ENCODE assay signal across 16 cellular contexts in the genomic region with DNA sequence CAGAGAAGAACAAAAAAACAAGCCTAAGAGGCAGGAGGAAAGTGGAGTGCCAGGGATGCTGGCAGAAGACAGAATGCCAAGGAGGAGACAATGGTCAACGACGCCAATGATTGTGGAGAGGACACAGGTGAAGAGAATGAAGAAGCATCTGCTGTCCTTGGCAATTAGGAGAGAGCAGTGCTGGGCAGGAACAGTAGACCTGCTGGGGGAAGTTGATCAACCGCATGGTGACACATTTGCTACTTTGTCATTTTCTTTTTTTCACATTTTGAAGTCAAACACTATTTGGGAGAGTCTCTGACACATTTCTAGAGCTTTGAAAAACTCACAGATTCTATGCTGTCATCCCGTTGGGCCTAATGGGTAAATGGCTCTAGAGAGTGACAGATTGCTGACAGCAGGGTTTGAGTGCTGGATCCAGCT. TPM values are rescaled to one million over a fixed set of nuclear protein-coding genes. Genes with fewer than 3 reads are reported as not detected.
A peak's percentile ranks its signal among the peaks of the same experiment; 100 is the strongest.
DNase-seq lines count a peak whose midpoint lies in the region; ATAC-seq, FAIRE-seq and TF ChIP-seq lines count a peak whose summit lies in the region.
"Had no signal": no experiment of that assay in that cellular context is flagged by ENCODE, and none has a peak within 500 bp of the region (broad histone marks: within the 10 kb centered on the region; RNA-seq: fewer than 3 reads in every experiment).

No MANE protein-coding gene starts in this region.

- no peak overlapping the region for H3K56ac ChIP-seq in H1 (replicated peaks; ENCODE audit: insufficient read length, low read depth, low read length)

- DNase-seq in GM13977 (ENCODE audit: low spot score): peak; percentile 71
- DNase-seq in H1 (ENCODE audit: low read depth in 1 of 2, low spot score in 2 of 2): no peak
- no peak for DNase-seq in smooth muscle cell (lab: John Stamatoyannopoulos, UW; ENCODE audit: unreplicated experiment)
- no peak for DNase-seq in COLO829 (ENCODE audit: low spot score)
- DNase-seq in 8988T: no peak
- DNase-seq in ureter (ENCODE audit: low spot score): no peak
- DNase-seq: COR-L47, heart left ventricle, NCI-H1048, NCI-H2227 treated with DMSO at 0.1 percent for 48 hours, transverse colon had no signal

- H3K36me3 ChIP-seq in H1 (ENCODE audit: control insufficient read depth in 2 of 4, insufficient read depth in 4 of 4, low read length in 3 of 4) (no peaks in the 10 kb centered on the region), smooth muscle cell (ENCODE audit: low read depth) (no peaks in the 10 kb centered on the region)
- H3K36me3 ChIP-seq: ascending aorta, heart left ventricle, neural progenitor cell, transverse colon had no signal

- H3K27ac ChIP-seq in H1 (ENCODE audit: low read depth, low read length) (no peak overlapping the region), smooth muscle cell (ENCODE audit: low read depth) (no peak overlapping the region)
- H3K27ac ChIP-seq: ascending aorta, neural progenitor cell, transverse colon had no signal

- no peak for TF ChIP-seq POLR2A in H1 (IDR thresholded peaks at IDR 0.05; ENCODE audit: control extremely low read depth in 1 of 2, low read depth in 2 of 2, low read length in 2 of 2)

- no peak overlapping the region for H3K23ac ChIP-seq in H1 (ENCODE audit: insufficient read length)

- H2BK12ac ChIP-seq in H1 (ENCODE audit: low read depth, low read length): 0 out of 2 replicates have a peak overlapping the region, but pooled peaks have one; percentile 9

- no peak for TF ChIP-seq CTCF in GM13977 (IDR thresholded peaks at IDR 0.05; ENCODE audit: extremely low read depth, insufficient read depth, missing control alignments)
- TF ChIP-seq CTCF in H1 (IDR thresholded peaks at IDR 0.05; ENCODE audit: control extremely low read depth in 1 of 3, insufficient read depth in 1 of 3, low read depth in 1 of 3, low read length in 3 of 3): no peak
- TF ChIP-seq CTCF in smooth muscle cell (IDR thresholded peaks at IDR 0.05; ENCODE audit: borderline replicate concordance, insufficient read depth, poor library complexity, severe bottlenecking): no peak

- no peak overlapping the region for H2BK5ac ChIP-seq in H1 (ENCODE audit: low read depth, low read length)

- H3K4me3 ChIP-seq in H1 (ENCODE audit: extremely low read depth in 1 of 4, insufficient read depth in 2 of 4, low read depth in 3 of 4, low read length in 4 of 4) (no peak overlapping the region), smooth muscle cell (no peak overlapping the region)
- H3K4me3 ChIP-seq: ascending aorta, heart left ventricle, neural progenitor cell, transverse colon had no signal

- H3K14ac ChIP-seq in H1 (ENCODE audit: insufficient read length): no peak overlapping the region

- POLR2A ChIA-PET in H1 (lab: Charles Lee; ENCODE audit: partially characterized antibody): no interaction called here

- FAIRE-seq in H1 (lab: Jason Lieb, UNC): no peak
- FAIRE-seq: RCC 7860 had no signal

- H2AFZ ChIP-seq in H1 (ENCODE audit: low read length): no peak overlapping the region
- H2AFZ ChIP-seq in smooth muscle cell (ENCODE audit: low read depth): no peak overlapping the region
- H2AFZ ChIP-seq: neural progenitor cell had no signal

- H2BK15ac ChIP-seq in H1 (ENCODE audit: low read length): no peak overlapping the region

- H4K8ac ChIP-seq in H1 (ENCODE audit: extremely low read depth, insufficient read depth, low read length): no peak overlapping the region

- WGBS in H1 (ENCODE audit: extremely low coverage in 1 of 2, insufficient coverage in 1 of 2, insufficient read length in 1 of 2, insufficient replicate concordance in 2 of 2, low coverage in 1 of 2, low lambda C conversion rate in 2 of 2, missing lambda C conversion rate in 1 of 2), 2 experiments: 88% methylated on average over 4 of the region's 4 CpGs; no CpG with 5 or more reads in 1 of the 2 experiments
- WGBS in smooth muscle cell (ENCODE audit: low lambda C conversion rate): 93% methylated on average over 4 of the region's 4 CpGs

- H4K5ac ChIP-seq in H1 (ENCODE audit: insufficient read length, low read depth, low read length): no peak overlapping the region

- H2BK20ac ChIP-seq in H1 (ENCODE audit: low read length): no peak overlapping the region

- no peaks in the 10 kb centered on the region for H3F3A ChIP-seq in smooth muscle cell (ENCODE audit: low read depth)

- H2AK5ac ChIP-seq in H1 (ENCODE audit: low read depth, low read length): no peak overlapping the region

- H4K91ac ChIP-seq in H1 (replicated peaks; ENCODE audit: insufficient read length, low read length): no peak overlapping the region

- TF ChIP-seq RAD21 in H1 (IDR thresholded peaks at IDR 0.05 in 1 of 2, conservative IDR thresholded peaks at IDR 0.05 in 1 of 2; ENCODE audit: low read depth in 2 of 2, low read length in 2 of 2): no peak

- H3K79me1 ChIP-seq in H1 (ENCODE audit: low read depth, low read length): no peaks in the 10 kb centered on the region

- CTCF ChIA-PET in H1 (lab: Charles Lee; ENCODE audit: partially characterized antibody): interaction anchor here (1.0 kb wide), 1 partner anchor 23 kb away, joined by 3 read pairs; no protein-coding TSS in a partner anchor

- H2BK120ac ChIP-seq in H1 (replicated peaks; ENCODE audit: low read depth, low read length): no peak overlapping the region

- H3K79me2 ChIP-seq in H1 (ENCODE audit: control insufficient read depth in 1 of 2, insufficient read depth in 2 of 2, low read length in 2 of 2): no peaks in the 10 kb centered on the region
- no peaks in the 10 kb centered on the region for H3K79me2 ChIP-seq in smooth muscle cell (ENCODE audit: low read depth)

- H4K20me1 ChIP-seq in H1 (replicated peaks in 1 of 2; ENCODE audit: control insufficient read depth in 1 of 2, insufficient read depth in 2 of 2, low read length in 2 of 2) (no peaks in the 10 kb centered on the region), smooth muscle cell (ENCODE audit: low read depth) (no peaks in the 10 kb centered on the region)

- H3K4ac ChIP-seq in H1 (replicated peaks; ENCODE audit: insufficient read length, low read depth, low read length): no peak overlapping the region

- in situ Hi-C loops in GM13977 (cut with MboI; ENCODE audit: low pct_unique_long_range_greater_than_20kb, low sequenced_read_pairs, unreplicated experiment): no loop called here

- H3K4me2 ChIP-seq in H1 (ENCODE audit: insufficient read depth in 1 of 2, low read depth in 2 of 2, low read length in 2 of 2): no peak overlapping the region
- no peak overlapping the region for H3K4me2 ChIP-seq in smooth muscle cell
- H3K4me2 ChIP-seq: neural progenitor cell had no signal

- no peak overlapping the region for H3K18ac ChIP-seq in H1 (ENCODE audit: extremely low read depth, low read length)

- no peaks in the 10 kb centered on the region for H3K23me2 ChIP-seq in H1 (ENCODE audit: low read depth, low read length)

- H3K9me3 ChIP-seq in H1 (ENCODE audit: insufficient read depth in 2 of 2, low read depth in 1 of 2, low read length in 1 of 2) (no peaks in the 10 kb centered on the region), smooth muscle cell (replicated peaks; ENCODE audit: low read depth) (no peaks in the 10 kb centered on the region)
- H3K9me3 ChIP-seq: ascending aorta, heart left ventricle, transverse colon had no signal

- ATAC-seq in GM19468 (IDR thresholded peaks at IDR 0.05; ENCODE audit: extremely low read depth, unreplicated experiment) (peak; percentile 23), HG03460 (IDR thresholded peaks at IDR 0.05; ENCODE audit: unreplicated experiment) (peak; percentile 55)

- H3K9ac ChIP-seq in H1 (replicated peaks in 1 of 4; ENCODE audit: extremely low read depth in 1 of 4, low read depth in 3 of 4, low read length in 3 of 4) (no peak overlapping the region), smooth muscle cell (ENCODE audit: low read depth) (no peak overlapping the region)
- H3K9ac ChIP-seq: neural progenitor cell had no signal

- H3K27me3 ChIP-seq in H1 (replicated peaks in 1 of 4; ENCODE audit: control insufficient read depth in 3 of 4, extremely low read depth in 1 of 4, insufficient read depth in 3 of 4, low read length in 3 of 4) (peaks cover 0 to 2% (median 0%) of the 10 kb centered on the region in 4 experiments; a peak in 2 of 7 replicates), smooth muscle cell (ENCODE audit: low read depth) (peaks cover 15% of the 10 kb centered on the region)
- H3K27me3 ChIP-seq: ascending aorta, neural progenitor cell, transverse colon had no signal

- no peak for TF ChIP-seq EP300 in H1 (IDR thresholded peaks at IDR 0.05; ENCODE audit: borderline replicate concordance in 1 of 2, low read depth in 2 of 2, low read length in 2 of 2)

- H3K4me1 ChIP-seq in H1 (replicated peaks in 1 of 4; ENCODE audit: control insufficient read depth in 3 of 4, insufficient read depth in 4 of 4, low read length in 3 of 4) (no peaks in the 10 kb centered on the region; a peak in 2 of 7 replicates), smooth muscle cell (ENCODE audit: low read depth) (no peaks in the 10 kb centered on the region)
- H3K4me1 ChIP-seq: ascending aorta, neural progenitor cell, transverse colon had no signal

TF ChIP-seq in H1, 55 proteins besides CTCF, POLR2A, EP300 and RAD21 (continues in another document):
- TF ChIP-seq, protein P1, sequence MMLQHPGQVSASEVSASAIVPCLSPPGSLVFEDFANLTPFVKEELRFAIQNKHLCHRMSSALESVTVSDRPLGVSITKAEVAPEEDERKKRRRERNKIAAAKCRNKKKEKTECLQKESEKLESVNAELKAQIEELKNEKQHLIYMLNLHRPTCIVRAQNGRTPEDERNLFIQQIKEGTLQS (IDR thresholded peaks at IDR 0.05; ENCODE audit: insufficient read depth, low read depth, low read length): no peak
- TF ChIP-seq CHD2 (IDR thresholded peaks at IDR 0.05; ENCODE audit: low read length) (no peak), CEBPB (IDR thresholded peaks at IDR 0.05; ENCODE audit: low read depth, low read length) (no peak), PHF8 (conservative IDR thresholded peaks at IDR 0.05; ENCODE audit: low read depth, low read length) (no peak)
- TF ChIP-seq, protein P2, sequence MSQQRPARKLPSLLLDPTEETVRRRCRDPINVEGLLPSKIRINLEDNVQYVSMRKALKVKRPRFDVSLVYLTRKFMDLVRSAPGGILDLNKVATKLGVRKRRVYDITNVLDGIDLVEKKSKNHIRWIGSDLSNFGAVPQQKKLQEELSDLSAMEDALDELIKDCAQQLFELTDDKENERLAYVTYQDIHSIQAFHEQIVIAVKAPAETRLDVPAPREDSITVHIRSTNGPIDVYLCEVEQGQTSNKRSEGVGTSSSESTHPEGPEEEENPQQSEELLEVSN (IDR thresholded peaks at IDR 0.05): no peak

RNA-seq across cellular contexts. Expression of a gene that starts 1.1 kb away (rescaled TPM):
- total RNA-seq in H1 (2021; fragmentation: NEBNext Ultra II Directional; extraction: Animal tissue kit (Norgen Biotek cat#: 25700)): 0.23 and 0.24 TPM in 2 replicates
- polyA plus RNA-seq in H1 (2011; rRNA removed) (0.72 and 1.2 TPM in 2 replicates), smooth muscle cell (not detected in 2 replicates)
- 0.80 TPM for polyA plus RNA-seq in H1 (2011; cell fraction: cytosol; rRNA removed)
- 0.93 TPM for polyA plus RNA-seq in H1 (2011; cell fraction: nucleus; rRNA removed)
- 0.29 to 1.2 TPM (median 0.74 TPM) in 4 replicates for polyA plus RNA-seq in H1 (2012, experiment 1 of 2)
- 0.31 TPM for polyA plus RNA-seq in H1 (2012, experiment 2 of 2)
- 0.04 TPM for polyA plus RNA-seq in H1 (2013, experiment 1 of 2)
- polyA plus RNA-seq in H1 (2013, experiment 2 of 2): 0.04 TPM
- polyA minus RNA-seq in H1 (2011; rRNA and poly(A)+ RNA removed): 0.73 and 1.6 TPM in 2 replicates
- not detected for polyA minus RNA-seq in H1 (2011; cell fraction: cytosol; rRNA and poly(A)+ RNA removed)
- polyA minus RNA-seq in H1 (2011; cell fraction: nucleus; rRNA and poly(A)+ RNA removed): 1.00 TPM
- total RNA-seq in smooth muscle cell (not detected in 2 replicates), ureter (1.7 TPM)
